In the genomic region with DNA sequence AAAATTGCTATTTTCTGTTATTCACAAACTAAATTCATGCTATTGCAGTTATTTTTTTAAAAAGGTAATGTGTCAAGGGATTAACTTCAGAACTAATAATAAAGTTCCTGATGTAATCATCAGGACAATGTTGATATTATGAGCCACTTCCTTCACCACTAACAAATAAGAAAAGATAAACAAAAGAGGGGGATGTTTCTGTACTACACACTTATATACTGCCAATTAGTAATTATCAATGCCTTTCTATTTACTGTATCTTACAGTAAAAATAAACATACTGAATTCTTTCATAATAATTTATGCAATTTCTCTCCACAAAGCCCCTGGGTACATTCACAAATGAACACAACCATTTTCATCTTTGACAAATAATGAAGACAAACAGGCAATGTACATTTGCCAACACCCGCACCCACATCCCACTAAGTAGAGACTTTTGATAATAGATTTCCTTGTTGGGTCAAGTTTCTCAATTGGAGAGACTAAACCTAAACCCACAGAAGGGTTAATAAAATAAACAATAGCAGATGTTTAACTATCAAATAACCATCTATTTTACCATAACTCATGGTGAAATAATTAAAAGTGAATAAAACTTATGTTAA, we compare ENCODE assay signal across 12 cellular contexts. TPM values are rescaled to one million over a fixed set of nuclear protein-coding genes. Genes with fewer than 3 reads are reported as not detected.
DNase-seq lines count a peak whose midpoint lies in the region; ATAC-seq and TF ChIP-seq lines count a peak whose summit lies in the region.
"Had no signal": no experiment of that assay in that cellular context is flagged by ENCODE, and none has a peak within 500 bp of the region (broad histone marks: within the 10 kb centered on the region; RNA-seq: fewer than 3 reads in every experiment).

No MANE protein-coding gene starts in this region.

- no peak for DNase-seq in heart right ventricle
- DNase-seq in left cardiac atrium: no peak
- no peak for DNase-seq in activated naive CD8-positive, alpha-beta T cell treated with anti-CD3 and anti-CD28 coated beads, Interleukin-2, amount 50 U/mL, for 24 hours
- no peak for DNase-seq in kidney epithelial cell (ENCODE audit: low read depth)
- no peak for DNase-seq in type B pancreatic cell (ENCODE audit: extremely low spot score, unreplicated experiment)
- DNase-seq in posterior cingulate gyrus: no peak
- DNase-seq in HuH-7.5 (ENCODE audit: low spot score): no peak
- DNase-seq: dorsolateral prefrontal cortex, left colon, NCI-H1694 treated with DMSO at 0.1 percent for 48 hours had no signal

- intact Hi-C loops in heart right ventricle (cut with DNase I): loop anchor here in 8 of 10 donors (5.0 to 10.0 kb wide), 10 partner anchors 42 to 342 kb away; no protein-coding TSS in a partner anchor
- intact Hi-C loops in left cardiac atrium (cut with DNase I): loop anchor here in 1 of 2 donors (5.0 kb wide), 1 partner anchor 73 kb away; no protein-coding TSS in a partner anchor
- intact Hi-C loops in posterior cingulate gyrus (cut with DNase I): loop anchor here (5.0 to 10.0 kb wide), 2 partner anchors 180 to 498 kb away; partner anchors contain the start of gene ALCAM

- H3K4me1 Mint-ChIP-seq in activated naive CD8-positive, alpha-beta T cell treated with anti-CD3 and anti-CD28 coated beads, Interleukin-2, amount 50 U/mL, for 24 hours: peaks cover 43% of the 10 kb centered on the region
- peaks cover 25% of the 10 kb centered on the region for H3K4me1 Mint-ChIP-seq in type B pancreatic cell (ENCODE audit: unreplicated experiment)

- H3K4me3 Mint-ChIP-seq in activated naive CD8-positive, alpha-beta T cell treated with anti-CD3 and anti-CD28 coated beads, Interleukin-2, amount 50 U/mL, for 24 hours: no peak overlapping the region
- H3K4me3 Mint-ChIP-seq in type B pancreatic cell: peak overlapping the region; percentile 57

- WGBS in heart right ventricle, 2 donors: 29 to 35% methylated on average over 1 of the region's 1 CpG

- peaks cover 48% of the 10 kb centered on the region for H3K36me3 Mint-ChIP-seq in activated naive CD8-positive, alpha-beta T cell treated with anti-CD3 and anti-CD28 coated beads, Interleukin-2, amount 50 U/mL, for 24 hours (ENCODE audit: low read depth)
- H3K36me3 Mint-ChIP-seq in type B pancreatic cell: peaks cover 26% of the 10 kb centered on the region

- peak overlapping the region; percentile 54 for H3K27ac Mint-ChIP-seq in activated naive CD8-positive, alpha-beta T cell treated with anti-CD3 and anti-CD28 coated beads, Interleukin-2, amount 50 U/mL, for 24 hours
- no peak overlapping the region for H3K27ac Mint-ChIP-seq in type B pancreatic cell

- no peaks in the 10 kb centered on the region for H3K27me3 Mint-ChIP-seq in activated naive CD8-positive, alpha-beta T cell treated with anti-CD3 and anti-CD28 coated beads, Interleukin-2, amount 50 U/mL, for 24 hours
- H3K27me3 Mint-ChIP-seq in type B pancreatic cell: no peaks in the 10 kb centered on the region

- peaks cover 4 to 80% (median 71%) of the 10 kb centered on the region in 9 donors for H3K4me1 ChIP-seq in heart right ventricle

- H3K36me3 ChIP-seq in heart right ventricle (peaks cover 0 to 62% (median 0%) of the 10 kb centered on the region in 9 donors), kidney epithelial cell (ENCODE audit: control insufficient read depth, insufficient read depth, low read length) (no peaks in the 10 kb centered on the region)

- TF ChIP-seq CTCF in heart right ventricle (IDR thresholded peaks at IDR 0.05) (no peak), kidney epithelial cell (IDR thresholded peaks at IDR 0.05; ENCODE audit: insufficient read depth, low read length, poor library complexity, severe bottlenecking) (no peak), type B pancreatic cell (conservative IDR thresholded peaks at IDR 0.05) (no peak)

- no peaks in the 10 kb centered on the region for H3K9me3 ChIP-seq in heart right ventricle

- no peak for ATAC-seq in heart right ventricle
- ATAC-seq in left cardiac atrium: no peak
- no peak for ATAC-seq in activated naive CD8-positive, alpha-beta T cell treated with anti-CD3 and anti-CD28 coated beads, Interleukin-2, amount 50 U/mL, for 24 hours
- no peak for ATAC-seq in GM19463 (IDR thresholded peaks at IDR 0.05; ENCODE audit: unreplicated experiment)
- ATAC-seq: left colon, Panc1 had no signal

- H3K4me3 ChIP-seq in heart right ventricle: peak overlapping the region in 9 of 10 donors; percentile 67 to 95 (median 92)
- peak overlapping the region; percentile 99 for H3K4me3 ChIP-seq in kidney epithelial cell (ENCODE audit: low read depth, low read length)

- no peaks in the 10 kb centered on the region for H3K9me3 Mint-ChIP-seq in activated naive CD8-positive, alpha-beta T cell treated with anti-CD3 and anti-CD28 coated beads, Interleukin-2, amount 50 U/mL, for 24 hours
- no peaks in the 10 kb centered on the region for H3K9me3 Mint-ChIP-seq in type B pancreatic cell

- H3K27me3 ChIP-seq in heart right ventricle: no peaks in the 10 kb centered on the region
- H3K27me3 ChIP-seq in kidney epithelial cell (ENCODE audit: control insufficient read depth, insufficient read depth, low read length): no peaks in the 10 kb centered on the region
- H3K27me3 ChIP-seq: dorsolateral prefrontal cortex had no signal

- H3K27ac ChIP-seq in heart right ventricle: peak overlapping the region in 8 of 10 donors; percentile 95 to 99 (median 98)

RNA-seq across cellular contexts. Expression of gene CBLB, which starts 3.7 kb away (rescaled TPM):
- total RNA-seq in heart right ventricle (10 to 100 TPM; 31.2 to 72.7 (median 46.0) TPM), left cardiac atrium (10 to 100 TPM; 35.7 to 41.1 TPM), kidney epithelial cell (15.1 and 27.2 TPM in 2 replicates), type B pancreatic cell (ENCODE audit: low replicate concordance) (50.6 and 57.0 TPM in 2 replicates)
- polyA plus RNA-seq in heart right ventricle: 10 to 100 TPM; 14.2 to 61.7 TPM
